In the genomic region with DNA sequence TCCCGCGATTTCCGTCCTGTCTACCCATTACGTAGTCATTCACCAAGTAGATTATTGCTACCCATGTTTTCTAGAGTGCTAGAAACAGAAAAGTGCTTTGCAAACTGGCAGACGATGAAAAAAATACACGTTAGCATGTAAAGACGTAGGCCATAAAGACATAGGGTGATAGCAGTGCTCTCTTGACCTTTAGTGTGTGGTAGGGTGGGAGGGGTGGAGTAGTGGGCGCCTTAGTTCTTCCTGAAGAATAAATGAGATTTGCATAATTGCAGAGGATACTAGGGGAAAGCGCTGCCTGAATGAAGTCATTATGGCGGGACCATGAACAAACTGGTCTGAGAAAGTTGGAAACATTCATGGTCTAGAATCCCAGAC, we compare ENCODE assay signal across 9 cellular contexts. TPM values are rescaled to one million over a fixed set of nuclear protein-coding genes. Genes with fewer than 3 reads are reported as not detected.
DNase-seq lines count a peak whose midpoint lies in the region; ATAC-seq, FAIRE-seq and TF ChIP-seq lines count a peak whose summit lies in the region.
"Had no signal": no experiment of that assay in that cellular context is flagged by ENCODE, and none has a peak within 500 bp of the region (broad histone marks: within the 10 kb centered on the region; RNA-seq: fewer than 3 reads in every experiment).

No MANE protein-coding gene starts in this region.

- H3K9me3 Mint-ChIP-seq in T-cell, result peaks cover 0 to 2% (median 0%) of the 10 kb centered on the region in 3 donors

- no peak for ATAC-seq in T-cell (replicated peaks in 1 of 4)
- ATAC-seq in GM18861 (IDR thresholded peaks at IDR 0.05; ENCODE audit: unreplicated experiment), result no peak

- DNase-seq in GM12891 (ENCODE audit: insufficient read length, low spot score) (no peak), T-cell (no peak), fibroblast of the aortic adventitia (ENCODE audit: low read depth) (no peak), skeletal muscle cell (ENCODE audit: low read depth) (no peak), middle frontal gyrus (ENCODE audit: extremely low spot score, low spot score) (no peak), anterior cingulate cortex (lab: John Stamatoyannopoulos, UW) (no peak), HUDEP-2 (lab: John Stamatoyannopoulos, UW; ENCODE audit: unreplicated experiment in 76 of 76) (no peak)

- no peaks in the 10 kb centered on the region for H3K27me3 Mint-ChIP-seq in T-cell

- TF ChIP-seq POLR2A in GM12891 (IDR thresholded peaks at IDR 0.05; ENCODE audit: low read depth, low read length), result no peak

- H3K4me3 ChIP-seq in fibroblast of the aortic adventitia (ENCODE audit: low read depth, low read length), result peak overlapping the region; percentile 79
- H3K4me3 ChIP-seq in skeletal muscle cell (ENCODE audit: low read depth, low read length), result peak overlapping the region; percentile 76

- H3K4me3 Mint-ChIP-seq in T-cell, result peak overlapping the region; percentile 82 to 85 (median 84)

- FAIRE-seq in GM12891 (lab: Jason Lieb, UNC), result peak; percentile 52
- FAIRE-seq: colon had no signal

- peaks cover 33 to 42% (median 39%) of the 10 kb centered on the region in 3 donors for H3K4me1 Mint-ChIP-seq in T-cell

- H3K27ac Mint-ChIP-seq in T-cell, result peak overlapping the region; percentile 36 to 66

- peaks cover 40% of the 10 kb centered on the region for H3K36me3 Mint-ChIP-seq in T-cell

- CTCF ChIA-PET in T-cell (lab: Charles Lee), result interaction anchor here in 1 of 2 donors (1.2 kb wide), 1 partner anchor 83 kb away, joined by 3 read pairs; no protein-coding TSS in a partner anchor

- TF ChIP-seq CTCF in fibroblast of the aortic adventitia (IDR thresholded peaks at IDR 0.05; ENCODE audit: insufficient read depth, low read length), result no peak

- POLR2A ChIA-PET in T-cell (lab: Charles Lee), result interaction anchor here in 1 of 2 donors (0.5 kb wide), 1 partner anchor 436 kb away, joined by 7 read pairs; no protein-coding TSS in a partner anchor

TF ChIP-seq in GM12891, 5 proteins besides CTCF, POLR2A, EP300 and RAD21:
- no peak for TF ChIP-seq TAF1 (IDR thresholded peaks at IDR 0.05; ENCODE audit: low read depth, low read length)
- no peak for TF ChIP-seq SPI1 (IDR thresholded peaks at IDR 0.05; ENCODE audit: low read depth, low read length)
- TF ChIP-seq PAX5 (IDR thresholded peaks at IDR 0.05; ENCODE audit: insufficient read depth, low read length, severe bottlenecking), result no peak
- TF ChIP-seq POU2F2 (IDR thresholded peaks at IDR 0.05; ENCODE audit: low read depth, low read length), result no peak
- TF ChIP-seq POLR2AphosphoS5 (IDR thresholded peaks at IDR 0.05; ENCODE audit: low read depth, low read length), result no peak

RNA-seq across cellular contexts. Expression of gene ZNF485, which starts 0.9 kb away (rescaled TPM):
- 1.3 TPM for polyA plus RNA-seq in GM12891 (2012; ENCODE audit: low read depth, missing spikeins)
- 10 to 100 TPM in 2 of 5 donors, 1 to 10 TPM in 3; 2.3 to 11.9 (median 9.0) TPM for total RNA-seq in T-cell
- 3.8 and 4.0 TPM in 2 replicates for total RNA-seq in fibroblast of the aortic adventitia (ENCODE audit: low replicate concordance)

RNA-seq across cellular contexts. Expression of gene ZNF239, which starts 32.8 kb away (rescaled TPM):
- polyA plus RNA-seq in GM12891 (2012; ENCODE audit: low read depth, missing spikeins), result 0.37 TPM
- total RNA-seq in T-cell (1 to 10 TPM; 1.6 to 6.4 (median 4.9) TPM), fibroblast of the aortic adventitia (ENCODE audit: low replicate concordance) (1.8 and 6.6 TPM in 2 replicates)

RNA-seq across cellular contexts. Expression of gene ZNF32, which starts 41.5 kb away (rescaled TPM):
- 18.9 TPM for polyA plus RNA-seq in GM12891 (2012; ENCODE audit: low read depth, missing spikeins)
- total RNA-seq in T-cell (10 to 100 TPM; 25.3 to 38.2 (median 34.8) TPM), fibroblast of the aortic adventitia (ENCODE audit: low replicate concordance) (40.2 and 65.3 TPM in 2 replicates)
